9 cellular contexts compared by ENCODE assay signal in the genomic region with DNA sequence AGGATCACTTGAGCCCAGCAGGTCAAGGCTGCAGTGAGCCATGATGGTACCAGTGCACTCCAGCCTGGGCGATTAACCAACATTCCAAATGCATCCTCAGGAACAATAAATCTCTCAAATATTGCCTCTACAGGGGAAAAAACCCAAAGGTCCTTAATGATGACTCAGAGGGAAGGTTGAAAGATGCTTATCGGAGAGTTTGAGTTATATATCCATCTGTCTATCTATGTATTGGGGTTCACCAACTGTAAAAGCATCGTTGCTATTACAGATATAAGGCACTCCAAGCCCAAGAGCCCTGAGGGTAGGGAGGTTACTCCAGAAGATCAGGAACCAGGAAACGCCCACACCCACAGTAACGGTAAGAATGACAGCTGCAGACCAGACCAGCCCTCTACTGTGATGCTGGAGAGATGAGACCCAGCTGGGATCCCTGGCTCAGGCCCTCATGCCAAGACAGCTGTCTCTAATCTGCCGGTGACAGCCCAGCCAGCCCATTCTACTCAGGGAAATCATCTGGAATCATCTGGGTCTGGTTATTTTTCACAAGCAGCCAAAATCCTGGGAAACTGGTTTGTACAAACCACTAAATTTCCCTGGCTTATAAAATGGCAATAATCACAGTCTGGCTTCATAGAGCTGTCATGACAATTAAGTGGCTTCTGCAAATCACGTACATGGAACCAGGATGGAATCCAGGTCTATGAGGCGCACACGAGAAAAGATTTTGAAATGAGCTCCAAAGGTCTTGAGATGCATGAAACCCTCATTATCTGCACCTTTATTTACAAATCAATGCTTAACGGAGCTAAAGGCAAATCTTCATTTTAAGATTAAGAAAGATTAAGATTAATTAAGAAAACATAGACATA. TPM values are rescaled to one million over a fixed set of nuclear protein-coding genes. Genes with fewer than 3 reads are reported as not detected.
DNase-seq lines count a peak whose midpoint lies in the region; TF ChIP-seq lines count a peak whose summit lies in the region.
"Had no signal": no experiment of that assay in that cellular context is flagged by ENCODE, and none has a peak within 500 bp of the region (broad histone marks: within the 10 kb centered on the region; RNA-seq: fewer than 3 reads in every experiment).

No MANE protein-coding gene starts in this region.

- WGBS in ovary, 3 donors = 10 to 12% (median 11%) methylated on average over 10 of the region's 10 CpGs

- H3K27ac ChIP-seq in effector memory CD4-positive, alpha-beta T cell (ENCODE audit: insufficient read depth, low read length, poor library complexity, severe bottlenecking) = peak overlapping the region; percentile 85
- no peak overlapping the region for H3K27ac ChIP-seq in ovary

- no peak for TF ChIP-seq POLR2A in ovary (IDR thresholded peaks at IDR 0.05)

- no peak for TF ChIP-seq EP300 in ovary (IDR thresholded peaks at IDR 0.05)

- H3K27me3 ChIP-seq in effector memory CD4-positive, alpha-beta T cell (replicated peaks; ENCODE audit: control insufficient read depth, insufficient read depth, low read length, poor library complexity, severe bottlenecking) = no peaks in the 10 kb centered on the region
- H3K27me3 ChIP-seq in ovary = no peaks in the 10 kb centered on the region

- no peak for TF ChIP-seq CTCF in ovary (IDR thresholded peaks at IDR 0.05)

- H3K4me1 ChIP-seq in effector memory CD4-positive, alpha-beta T cell (ENCODE audit: control insufficient read depth, insufficient read depth, low read length, poor library complexity, severe bottlenecking) = peaks cover 28% of the 10 kb centered on the region
- peaks cover 3% of the 10 kb centered on the region for H3K4me1 ChIP-seq in ovary (ENCODE audit: insufficient read depth)

- DNase-seq in ELR (ENCODE audit: low read depth) = peak; percentile 88
- no peak for DNase-seq in effector memory CD4-positive, alpha-beta T cell
- peak in 4 of 5 donors; percentile 16 to 54 (median 42) for DNase-seq in ovary
- no peak for DNase-seq in T-helper 9 cell
- no peak for DNase-seq in HuH-7 (ENCODE audit: low spot score)
- DNase-seq in GOT3 (lab: John Stamatoyannopoulos, UW) = no peak

- intact Hi-C loops in ovary (cut with DNase I) = no loop called here

- no peaks in the 10 kb centered on the region for H3K36me3 ChIP-seq in effector memory CD4-positive, alpha-beta T cell (ENCODE audit: control insufficient read depth, insufficient read depth, low read length)
- no peaks in the 10 kb centered on the region for H3K36me3 ChIP-seq in ovary

- no peaks in the 10 kb centered on the region for H3K9me3 ChIP-seq in effector memory CD4-positive, alpha-beta T cell (ENCODE audit: control insufficient read depth, low read length)
- H3K9me3 ChIP-seq in ovary = no peaks in the 10 kb centered on the region

- no peak overlapping the region for H3K4me3 ChIP-seq in effector memory CD4-positive, alpha-beta T cell (ENCODE audit: insufficient read depth, low read depth, low read length, poor library complexity, severe bottlenecking)
- no peak overlapping the region for H3K4me3 ChIP-seq in ovary

TF ChIP-seq in PFSK-1, 5 proteins besides CTCF, POLR2A, EP300 and RAD21:
- TF ChIP-seq FOXP2 (optimal IDR thresholded peaks at IDR 0.05; ENCODE audit: borderline replicate concordance, extremely low read depth, extremely low read length, insufficient read depth) = no peak
- TF ChIP-seq SIN3A (IDR thresholded peaks at IDR 0.05; ENCODE audit: borderline replicate concordance, insufficient read depth, low read length) = peak; percentile 80; the same call in 1 of the 2 replicates
- TF ChIP-seq POLR2AphosphoS5 (IDR thresholded peaks at IDR 0.05; ENCODE audit: low read depth, low read length) = 0 out of 2 replicates have a peak, but pooled peaks have one; percentile 30
- peak; percentile 30; the same call in 1 of the 2 replicates for TF ChIP-seq TAF1 (IDR thresholded peaks at IDR 0.05; ENCODE audit: borderline replicate concordance, insufficient read depth, low read length)

RNA-seq across cellular contexts. Expression of a gene that starts 23.8 kb away (rescaled TPM):
- polyA plus RNA-seq in PFSK-1 (2012; ENCODE audit: insufficient read length, low read depth) = 2.2 TPM
- not detected for total RNA-seq in ovary
- polyA plus RNA-seq in ovary = not detected
- total RNA-seq: dermis microvascular lymphatic vessel endothelial cell, renal cortical epithelial cell had no signal

RNA-seq across cellular contexts. Expression of a gene that starts 26.9 kb away (rescaled TPM):
- 4.8 TPM for polyA plus RNA-seq in PFSK-1 (2012; ENCODE audit: insufficient read length, low read depth)
- 10 to 100 TPM in 1 of 7 donors, 1 to 10 TPM in 6; 2.5 to 15.1 (median 6.8) TPM for total RNA-seq in ovary
- 1 to 10 TPM; 1.8 to 4.0 TPM for polyA plus RNA-seq in ovary

Comparison
In these comparisons a context has a peak if more than half of its experiments do, and no peak if none do; other contexts are left out.
1. DNase-seq: peak in ELR (single experiment) and ovary (4 of 5); none in effector memory CD4-positive, alpha-beta T cell (0 of 3), T-helper 9 cell (single experiment), HuH-7 (single experiment) and GOT3 (single experiment).